In the genomic region with DNA sequence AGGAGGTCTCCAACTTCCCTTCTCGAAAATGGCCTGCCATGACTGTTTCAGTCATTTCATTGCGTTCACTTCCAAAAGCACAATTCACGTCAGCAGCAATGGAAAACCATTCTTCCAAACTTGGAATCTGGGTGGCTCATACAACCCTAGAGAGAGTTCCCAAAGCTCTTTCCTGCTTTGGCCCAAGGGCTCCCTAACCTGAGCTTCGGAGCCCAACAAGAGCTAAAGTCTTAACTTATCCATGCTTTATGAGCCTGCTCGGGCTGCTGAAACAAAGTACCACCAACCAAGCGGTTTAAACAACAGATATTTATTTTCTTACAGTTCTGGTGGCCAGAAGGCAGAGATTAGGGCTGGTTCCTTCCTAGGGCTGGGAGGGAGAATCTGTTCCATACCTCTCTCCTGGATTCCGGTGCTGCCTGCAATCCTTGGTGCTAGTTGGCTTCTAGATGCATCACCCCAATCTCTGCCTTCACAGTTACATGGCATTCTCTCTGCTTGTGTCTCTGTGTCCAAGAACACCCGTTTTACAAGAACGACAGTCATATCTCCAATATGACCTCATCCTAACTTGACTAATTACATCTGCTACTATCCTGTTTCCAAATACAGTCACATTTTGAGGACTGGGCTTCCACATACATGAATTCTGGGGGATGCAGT, we compare ENCODE assay signal across 16 cellular contexts. TPM values are rescaled to one million over a fixed set of nuclear protein-coding genes. Genes with fewer than 3 reads are reported as not detected.
DNase-seq lines count a peak whose midpoint lies in the region; ATAC-seq and TF ChIP-seq lines count a peak whose summit lies in the region.
"Had no signal": no experiment of that assay in that cellular context is flagged by ENCODE, and none has a peak within 500 bp of the region (broad histone marks: within the 10 kb centered on the region; RNA-seq: fewer than 3 reads in every experiment).

No MANE protein-coding gene starts in this region.

- H3K4me1 Mint-ChIP-seq in nephron progenitor cell = peaks cover 41% of the 10 kb centered on the region

- peak overlapping the region; percentile 92 for H3K27ac Mint-ChIP-seq in nephron progenitor cell

- H3K9me3 Mint-ChIP-seq in nephron progenitor cell = no peaks in the 10 kb centered on the region

- H3K27me3 ChIP-seq in H7 (ENCODE audit: control insufficient read depth, insufficient read depth, low read length) = no peaks in the 10 kb centered on the region; the same call in none of the 2 replicates

- no peaks in the 10 kb centered on the region for H3K36me3 ChIP-seq in H7 (replicated peaks; ENCODE audit: control insufficient read depth, insufficient read depth, low read length)

- no peak overlapping the region for H3K4me3 Mint-ChIP-seq in nephron progenitor cell

- ATAC-seq in GM18858 (IDR thresholded peaks at IDR 0.05; ENCODE audit: unreplicated experiment) = no peak
- ATAC-seq: foreskin keratinocyte, GM12878 had no signal

- H3K36me3 Mint-ChIP-seq in nephron progenitor cell (ENCODE audit: low read depth) = no peaks in the 10 kb centered on the region

- H3K4me3 ChIP-seq in H7 (ENCODE audit: insufficient read depth, low read depth, low read length) (no peak overlapping the region), fibroblast of villous mesenchyme (ENCODE audit: low read depth, low read length) (no peak overlapping the region)
- H3K4me3 ChIP-seq: GM12878 had no signal

- peaks cover 19% of the 10 kb centered on the region for H3K27me3 Mint-ChIP-seq in nephron progenitor cell (ENCODE audit: low read depth, poor library complexity)

- DNase-seq in Ammon's horn (ENCODE audit: low spot score) (peak; percentile 35), H7 (peak; percentile 11), fibroblast of villous mesenchyme (ENCODE audit: low read depth) (peak; percentile 23), nephron progenitor cell (no peak), activated gamma-delta T cell treated with Interleukin-2 at 50 U/mL for 16 hours (no peak), NCI-H1048 (lab: John Stamatoyannopoulos, UW) (no peak), COLO668 (lab: John Stamatoyannopoulos, UW; ENCODE audit: unreplicated experiment) (no peak)
- DNase-seq: activated gamma-delta T cell; foreskin keratinocyte; GDM1; NCI-H69; nucleus accumbens; SHP77; stimulated activated CD4-positive, alpha-beta T cell treated with anti-CD3 and anti-CD28 coated beads, Interleukin-2, amount 100 ng/mL, for 48 hours had no signal

- TF ChIP-seq CTCF in fibroblast of villous mesenchyme (IDR thresholded peaks at IDR 0.05; ENCODE audit: insufficient read depth, low read depth, low read length) = no peak
- TF ChIP-seq CTCF in nephron progenitor cell (IDR thresholded peaks at IDR 0.05) = no peak

RNA-seq across cellular contexts. Expression of a gene that starts 33.5 kb away (rescaled TPM):
- 0.31 TPM in 1 of 2 replicates, not detected in the other for total RNA-seq in H7 (2014; rRNA removed; shearing (Covaris generic))
- under 0.01 TPM in 1 of 2 replicates, not detected in the other for total RNA-seq in fibroblast of villous mesenchyme

Comparison
In these comparisons a context has a peak if more than half of its experiments do, and no peak if none do; other contexts are left out.
1. DNase-seq: peak in Ammon's horn (single experiment), H7 (single experiment) and fibroblast of villous mesenchyme (single experiment); none in nephron progenitor cell (single experiment), activated gamma-delta T cell treated with Interleukin-2 at 50 U/mL for 16 hours (single experiment), NCI-H1048 (single experiment) and COLO668 (single experiment).